1 cellular context compared by ENCODE assay signal in the genomic region with DNA sequence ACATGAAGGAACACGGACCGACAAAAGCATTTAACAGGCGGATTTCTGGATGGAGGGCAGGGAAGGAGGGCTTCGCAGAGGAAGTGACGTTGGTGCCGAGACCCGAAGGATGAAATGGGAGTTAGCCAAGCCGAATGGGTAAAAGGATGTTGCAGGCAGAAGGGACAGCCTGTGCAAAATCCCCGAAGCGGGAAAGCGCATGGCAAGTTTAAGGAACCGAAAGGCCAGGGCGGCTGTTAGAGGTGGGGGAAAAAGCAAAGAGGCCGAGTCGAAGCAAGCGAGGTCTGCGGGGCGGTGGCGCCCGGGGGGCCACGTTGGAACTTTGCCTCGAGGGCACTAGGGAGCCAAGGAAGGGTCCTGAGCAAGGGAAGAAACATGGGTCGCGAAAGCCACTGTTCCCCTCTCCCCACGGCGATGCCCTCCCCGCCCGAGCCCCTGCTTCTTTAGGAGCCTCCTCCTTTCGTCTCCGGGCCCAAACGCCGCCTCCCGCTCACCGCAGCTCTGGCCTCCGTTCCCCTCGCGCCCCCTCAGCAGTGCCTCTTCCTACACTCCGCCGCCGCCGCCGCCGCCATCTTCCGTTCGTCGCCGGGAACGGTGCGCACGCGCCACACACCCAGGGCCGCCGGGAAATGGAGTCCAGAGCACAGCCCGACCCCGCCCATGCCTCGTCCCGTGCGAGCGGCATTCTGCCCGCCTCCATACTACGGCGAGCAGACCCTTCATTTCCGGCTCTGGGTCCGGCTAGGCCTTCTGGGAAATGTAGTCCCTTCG.
TF ChIP-seq lines count a peak whose summit lies in the region.

SYMPK (minus strand) TSS at position 584 of the 771 bp plus-strand sequence. CDS start 8,652 bp downstream, outside the sequence.

TF ChIP-seq in HEK293, 187 proteins besides CTCF, POLR2A, EP300 and RAD21 (continued from another document):
- TF ChIP-seq ZNF664 (tag by site-specific recombination; IDR thresholded peaks at IDR 0.05) (no peak), ZSCAN30 (tag by site-specific recombination; IDR thresholded peaks at IDR 0.05) (peak; percentile 41; the same call in 1 of the 2 replicates), ZBTB1 (tag by site-specific recombination; IDR thresholded peaks at IDR 0.05) (no peak), ZNF433 (tag by site-specific recombination; IDR thresholded peaks at IDR 0.05; ENCODE audit: low read depth) (no peak), YY2 (tag by site-specific recombination; IDR thresholded peaks at IDR 0.05) (peak; percentile 97)
- TF ChIP-seq, protein P1, sequence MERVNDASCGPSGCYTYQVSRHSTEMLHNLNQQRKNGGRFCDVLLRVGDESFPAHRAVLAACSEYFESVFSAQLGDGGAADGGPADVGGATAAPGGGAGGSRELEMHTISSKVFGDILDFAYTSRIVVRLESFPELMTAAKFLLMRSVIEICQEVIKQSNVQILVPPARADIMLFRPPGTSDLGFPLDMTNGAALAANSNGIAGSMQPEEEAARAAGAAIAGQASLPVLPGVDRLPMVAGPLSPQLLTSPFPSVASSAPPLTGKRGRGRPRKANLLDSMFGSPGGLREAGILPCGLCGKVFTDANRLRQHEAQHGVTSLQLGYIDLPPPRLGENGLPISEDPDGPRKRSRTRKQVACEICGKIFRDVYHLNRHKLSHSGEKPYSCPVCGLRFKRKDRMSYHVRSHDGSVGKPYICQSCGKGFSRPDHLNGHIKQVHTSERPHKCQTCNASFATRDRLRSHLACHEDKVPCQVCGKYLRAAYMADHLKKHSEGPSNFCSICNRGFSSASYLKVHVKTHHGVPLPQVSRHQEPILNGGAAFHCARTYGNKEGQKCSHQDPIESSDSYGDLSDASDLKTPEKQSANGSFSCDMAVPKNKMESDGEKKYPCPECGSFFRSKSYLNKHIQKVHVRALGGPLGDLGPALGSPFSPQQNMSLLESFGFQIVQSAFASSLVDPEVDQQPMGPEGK (tag by site-specific recombination; IDR thresholded peaks at IDR 0.05), result peak; percentile 90
